Comparison of ENCODE assay signal across 8 cellular contexts in genomic region chr2:229586746-229587705, GRCh38.
A peak's percentile ranks its signal among the peaks of the same experiment; 100 is the strongest.
DNase-seq lines count a peak whose midpoint lies in the region; ATAC-seq and TF ChIP-seq lines count a peak whose summit lies in the region.

No MANE protein-coding gene starts in this region.

- intact Hi-C loops in OCI-LY7 (cut with micrococcal nuclease; ENCODE audit: unreplicated experiment), result no loop called here

- peak overlapping the region; percentile 62 for H3K4me3 Mint-ChIP-seq in chondrocyte (ENCODE audit: unreplicated experiment)

- DNase-seq in ELR (ENCODE audit: low read depth) (peak; percentile 96), OCI-LY7 (ENCODE audit: low spot score) (peak; percentile 10), chondrocyte (ENCODE audit: low spot score) (peak; percentile 94), kidney glomerular epithelial cell (lab: John Stamatoyannopoulos, UW) (peak; percentile 62)
- DNase-seq in stimulated activated CD4-positive, alpha-beta T cell treated with anti-CD3 and anti-CD28 coated beads, Interleukin-2, amount 100 ng/mL, for 48 hours, result peak; percentile 10 to 28
- DNase-seq in effector CD8-positive, alpha-beta T cell (lab: John Stamatoyannopoulos, UW), result no peak

- H3K4me3 ChIP-seq in OCI-LY7 (ENCODE audit: low read depth, low read length, poor library complexity, severe bottlenecking), result no peak overlapping the region

- H3K4me1 ChIP-seq in OCI-LY7 (ENCODE audit: insufficient read depth, low read length, poor library complexity, severe bottlenecking), result no peaks in the 10 kb centered on the region

- H3K27ac ChIP-seq in OCI-LY7 (ENCODE audit: low read depth, low read length, poor library complexity, severe bottlenecking), result no peak overlapping the region

- ATAC-seq in GM19463 (IDR thresholded peaks at IDR 0.05; ENCODE audit: unreplicated experiment), result peak; percentile 92
- ATAC-seq in HG03571 (IDR thresholded peaks at IDR 0.05; ENCODE audit: unreplicated experiment), result peak; percentile 58

- no peaks in the 10 kb centered on the region for H3K36me3 Mint-ChIP-seq in chondrocyte (ENCODE audit: low read depth)

- no peaks in the 10 kb centered on the region for H4K20me1 ChIP-seq in OCI-LY7 (ENCODE audit: insufficient read depth, low read length)

- H3K4me1 Mint-ChIP-seq in chondrocyte (ENCODE audit: low read depth), result peaks cover 6% of the 10 kb centered on the region

- TF ChIP-seq CTCF in OCI-LY7 (conservative IDR thresholded peaks at IDR 0.05; ENCODE audit: low read length) (peak; percentile 69), chondrocyte (IDR thresholded peaks at IDR 0.05) (peak; percentile 98)

- H3K9me3 ChIP-seq in OCI-LY7 (ENCODE audit: low read length), result no peaks in the 10 kb centered on the region

- no peak overlapping the region for H3K27ac Mint-ChIP-seq in chondrocyte (ENCODE audit: unreplicated experiment)

- POLR2A ChIA-PET in OCI-LY7 (lab: Charles Lee), result interaction anchor here (0.5 to 0.6 kb wide), 2 partner anchors 8 to 11 kb away, joined by 3 read pairs; no protein-coding TSS in a partner anchor

- CTCF ChIA-PET in OCI-LY7 (lab: Charles Lee; ENCODE audit: unreplicated experiment), result no interaction called here

- H3K36me3 ChIP-seq in OCI-LY7 (ENCODE audit: insufficient read depth, low read length), result no peaks in the 10 kb centered on the region

- H3K9me2 ChIP-seq in OCI-LY7 (ENCODE audit: insufficient read depth, low read length), result no peaks in the 10 kb centered on the region

- H2AFZ ChIP-seq in OCI-LY7 (ENCODE audit: low read length), result no peak overlapping the region

- H3K27me3 Mint-ChIP-seq in chondrocyte (ENCODE audit: low read depth), result peaks cover 38% of the 10 kb centered on the region

- BruUV-seq in OCI-LY7 (replicated peaks; lab: Mats Ljungman, UMichigan), result no TSS peak

- no peak overlapping the region for H3K4me2 ChIP-seq in OCI-LY7 (ENCODE audit: low read length)

- no peaks in the 10 kb centered on the region for H3K79me2 ChIP-seq in OCI-LY7 (ENCODE audit: insufficient read depth, low read depth, low read length)

- H3K9me3 Mint-ChIP-seq in chondrocyte (ENCODE audit: low read depth), result no peaks in the 10 kb centered on the region
